8 cellular contexts compared by ENCODE assay signal in the genomic region with DNA sequence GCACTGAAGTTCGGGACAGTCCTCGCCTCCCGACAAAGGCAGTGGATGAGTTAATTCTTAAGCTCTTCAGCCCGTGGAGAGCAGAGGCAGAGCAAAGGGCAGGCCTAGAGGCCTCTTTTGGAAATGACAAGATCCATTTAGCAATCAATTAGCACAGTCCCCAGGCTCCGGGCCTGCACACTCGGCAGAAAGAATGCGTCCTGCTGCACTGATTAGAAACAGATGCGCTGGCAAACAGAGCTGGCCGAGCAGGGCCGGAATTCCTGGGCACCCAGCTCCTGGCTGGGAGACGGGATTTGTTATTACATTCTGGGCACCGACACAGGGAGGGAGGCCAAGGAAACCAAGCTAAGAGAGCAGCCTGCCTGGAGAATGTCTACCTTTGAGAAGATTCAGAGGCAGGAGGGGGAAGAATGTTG.
DNase-seq lines count a peak whose midpoint lies in the region; ATAC-seq and TF ChIP-seq lines count a peak whose summit lies in the region.

No MANE protein-coding gene starts in this region.

- H3K4me3 ChIP-seq in GM23248 (no peak overlapping the region), mammary epithelial cell (replicated peaks in 1 of 3; ENCODE audit: insufficient read depth in 1 of 3, low read depth in 2 of 3, low read length in 3 of 3) (no peak overlapping the region), gastrocnemius medialis (no peak overlapping the region)

- no peak overlapping the region for H3K4me3 Mint-ChIP-seq in CD4-positive, alpha-beta T cell

- no peaks in the 10 kb centered on the region for H3K9me2 ChIP-seq in GM23248 (ENCODE audit: insufficient read depth)

- no peaks in the 10 kb centered on the region for H4K20me1 ChIP-seq in GM23248 (ENCODE audit: insufficient read depth)
- H4K20me1 ChIP-seq in mammary epithelial cell (ENCODE audit: insufficient read depth, low read length), result no peaks in the 10 kb centered on the region

- in situ Hi-C loops in GM23248 (cut with MboI) (no loop called here), mammary epithelial cell (cut with MboI; ENCODE audit: low sequenced_read_pairs in 2 of 2) (no loop called here), gastrocnemius medialis (cut with MboI; ENCODE audit: low sequenced_read_pairs in 4 of 4) (no loop called here)

- H3K79me2 ChIP-seq in GM23248 (ENCODE audit: insufficient read depth) (no peaks in the 10 kb centered on the region), mammary epithelial cell (ENCODE audit: insufficient read depth, low read length) (no peaks in the 10 kb centered on the region)

- H3K27ac ChIP-seq in GM23248, result peak overlapping the region; percentile 69
- no peak overlapping the region for H3K27ac ChIP-seq in mammary epithelial cell (ENCODE audit: insufficient read depth, low read depth, low read length)
- peak overlapping the region in 1 of 4 donors; percentile 29 for H3K27ac ChIP-seq in gastrocnemius medialis
- H3K27ac ChIP-seq in CD4-positive, alpha-beta T cell (ENCODE audit: low read depth, low read length), result no peak overlapping the region

- H3K27me3 ChIP-seq in GM23248 (replicated peaks; ENCODE audit: insufficient read depth) (no peaks in the 10 kb centered on the region), mammary epithelial cell (ENCODE audit: insufficient read depth, low read length) (no peaks in the 10 kb centered on the region), gastrocnemius medialis (peaks cover 0 to 4% (median 0%) of the 10 kb centered on the region in 3 donors)
- H3K27me3 ChIP-seq in CD4-positive, alpha-beta T cell (ENCODE audit: control insufficient read depth, insufficient read depth, low read length), result peaks cover 5% of the 10 kb centered on the region

- H3K4me2 ChIP-seq in GM23248 (ENCODE audit: unreplicated experiment) (peak overlapping the region; percentile 25), mammary epithelial cell (ENCODE audit: insufficient read depth, low read depth, low read length) (no peak overlapping the region)

- peaks cover 9% of the 10 kb centered on the region for H3K27me3 Mint-ChIP-seq in CD4-positive, alpha-beta T cell

- 1 to 3% methylated on average over 12 of the region's 12 CpGs for WGBS in GM23248 (ENCODE audit: low coverage in 1 of 2, low lambda C conversion rate in 2 of 2, missing lambda C conversion rate in 2 of 2), 2 experiments
- 32% methylated on average over 9 of the region's 12 CpGs for WGBS in mammary epithelial cell (ENCODE audit: low coverage, missing lambda C conversion rate)

- no TSS peak for BruUV-seq in mammary epithelial cell (replicated peaks; lab: Mats Ljungman, UMichigan)

- no peaks in the 10 kb centered on the region for H3K4me1 Mint-ChIP-seq in CD4-positive, alpha-beta T cell (ENCODE audit: low read depth)

- no peaks in the 10 kb centered on the region for H3K9me3 Mint-ChIP-seq in CD4-positive, alpha-beta T cell

- TF ChIP-seq POLR2A in gastrocnemius medialis (IDR thresholded peaks at IDR 0.05), result no peak

- ATAC-seq in gastrocnemius medialis, result peak; percentile 83 to 89
- ATAC-seq in HG03280 (IDR thresholded peaks at IDR 0.05; ENCODE audit: unreplicated experiment), result no peak
- ATAC-seq in CD4-positive, alpha-beta T cell (ENCODE audit: poor library complexity), result no peak
- no peak for ATAC-seq in HG02885 (IDR thresholded peaks at IDR 0.05; ENCODE audit: poor library complexity, unreplicated experiment)
- ATAC-seq in GM19328 (IDR thresholded peaks at IDR 0.05; ENCODE audit: unreplicated experiment), result no peak

- TF ChIP-seq CTCF in mammary epithelial cell (conservative IDR thresholded peaks at IDR 0.05 in 1 of 2, IDR thresholded peaks at IDR 0.05 in 1 of 2; ENCODE audit: extremely low read depth in 1 of 2, insufficient read depth in 1 of 2, low read depth in 1 of 2, low read length in 2 of 2) (no peak), gastrocnemius medialis (IDR thresholded peaks at IDR 0.05 in 4 of 5, conservative IDR thresholded peaks at IDR 0.05 in 1 of 5) (no peak)
- no peak for TF ChIP-seq CTCF in CD4-positive, alpha-beta T cell (IDR thresholded peaks at IDR 0.05)

- H3K36me3 ChIP-seq in GM23248 (ENCODE audit: low read depth) (no peaks in the 10 kb centered on the region), mammary epithelial cell (ENCODE audit: insufficient read depth, low read length) (no peaks in the 10 kb centered on the region), gastrocnemius medialis (no peaks in the 10 kb centered on the region)

- intact Hi-C loops in mammary epithelial cell (cut with micrococcal nuclease), result no loop called here
- intact Hi-C loops in gastrocnemius medialis (cut with DNase I; ENCODE audit: low total_unique reads), result loop anchor here (10.0 kb wide), 1 partner anchor 141 kb away; no protein-coding TSS in a partner anchor
- intact Hi-C loops in CD4-positive, alpha-beta T cell (cut with DNase I, micrococcal nuclease), result no loop called here

- 0 out of 2 replicates have a peak overlapping the region, but pooled peaks have one; percentile 1 for H3K9ac ChIP-seq in GM23248
- H3K9ac ChIP-seq in mammary epithelial cell (ENCODE audit: insufficient read depth, low read length), result no peak overlapping the region

- H3K36me3 Mint-ChIP-seq in CD4-positive, alpha-beta T cell (ENCODE audit: low read depth), result no peaks in the 10 kb centered on the region

- H3K27ac Mint-ChIP-seq in CD4-positive, alpha-beta T cell, result no peak overlapping the region

- H2AFZ ChIP-seq in GM23248, result 0 out of 2 replicates have a peak overlapping the region, but pooled peaks have one; percentile 1
- H2AFZ ChIP-seq in mammary epithelial cell (ENCODE audit: low read depth, low read length), result peak overlapping the region; percentile 54

- peaks cover 18% of the 10 kb centered on the region for H3K4me1 ChIP-seq in GM23248 (ENCODE audit: insufficient read depth)
- H3K4me1 ChIP-seq in mammary epithelial cell (ENCODE audit: insufficient read depth, low read length), result peaks cover 5% of the 10 kb centered on the region
- peaks cover 15 to 25% of the 10 kb centered on the region in 2 donors for H3K4me1 ChIP-seq in gastrocnemius medialis

- POLR2A ChIA-PET in CD4-positive, alpha-beta T cell (lab: Charles Lee), result no interaction called here

- H3K9me3 ChIP-seq in GM23248 (ENCODE audit: low read depth) (no peaks in the 10 kb centered on the region), mammary epithelial cell (replicated peaks; ENCODE audit: insufficient read depth, low read length) (no peaks in the 10 kb centered on the region), gastrocnemius medialis (no peaks in the 10 kb centered on the region)
- H3K9me3 ChIP-seq in CD4-positive, alpha-beta T cell (ENCODE audit: control insufficient read depth, low read length), result no peaks in the 10 kb centered on the region

- CTCF ChIA-PET in mammary epithelial cell (lab: Charles Lee; ENCODE audit: low non-redundant PET), result no interaction called here
- CTCF ChIA-PET in CD4-positive, alpha-beta T cell (lab: Charles Lee), result no interaction called here

- DNase-seq in GM23248 (peak; percentile 97), mammary epithelial cell (no peak), iPS-NIHi7 (ENCODE audit: extremely low spot score) (peak; percentile 67), gastrocnemius medialis (peak; percentile 61 to 77)
- DNase-seq in CD4-positive, alpha-beta T cell, result no peak

- dilution Hi-C loops in mammary epithelial cell (cut with HindIII; ENCODE audit: low sequenced_read_pairs), result loop anchor here (5.0 kb wide), 1 partner anchor 106 kb away; no protein-coding TSS in a partner anchor

- H3F3A ChIP-seq in GM23248 (ENCODE audit: insufficient read depth), result peaks cover 24% of the 10 kb centered on the region

Comparison
In these comparisons a context has a peak if more than half of its experiments do, and no peak if none do; other contexts are left out.
1. DNase-seq: peak in GM23248 (single experiment), iPS-NIHi7 (single experiment) and gastrocnemius medialis (2 of 2); none in mammary epithelial cell (single experiment) and CD4-positive, alpha-beta T cell (0 of 10).
2. ATAC-seq: peak in gastrocnemius medialis (2 of 2); none in HG03280 (single experiment), CD4-positive, alpha-beta T cell (single experiment), HG02885 (single experiment) and GM19328 (single experiment).